8 cellular contexts compared by ENCODE assay signal in genomic region chr5:181224390-181225234, GRCh38. TPM values are rescaled to one million over a fixed set of nuclear protein-coding genes. Genes with fewer than 3 reads are reported as not detected.
DNase-seq lines count a peak whose midpoint lies in the region; ATAC-seq and TF ChIP-seq lines count a peak whose summit lies in the region.

No MANE protein-coding gene starts in this region.

- peaks cover 45% of the 10 kb centered on the region for H3K36me3 Mint-ChIP-seq in CD4-positive, alpha-beta T cell (ENCODE audit: low read depth)
- peaks cover 11% of the 10 kb centered on the region for H3K36me3 Mint-ChIP-seq in neural crest cell (ENCODE audit: low read depth)

- H3K27me3 Mint-ChIP-seq in CD4-positive, alpha-beta T cell = peaks cover 21% of the 10 kb centered on the region
- H3K27me3 Mint-ChIP-seq in neural crest cell (ENCODE audit: low read depth) = peaks cover 35% of the 10 kb centered on the region

- no peaks in the 10 kb centered on the region for H3K9me3 Mint-ChIP-seq in CD4-positive, alpha-beta T cell
- peaks cover 6% of the 10 kb centered on the region for H3K9me3 Mint-ChIP-seq in neural crest cell

- H3K27ac Mint-ChIP-seq in CD4-positive, alpha-beta T cell = peak overlapping the region; percentile 99
- no peak overlapping the region for H3K27ac Mint-ChIP-seq in neural crest cell (ENCODE audit: unreplicated experiment)

- DNase-seq in CD4-positive, alpha-beta T cell = peak in 4 of 10 experiments; percentile 23 to 48 (median 36)
- peak; percentile 68 for DNase-seq in OCI-LY7 (ENCODE audit: low spot score)
- DNase-seq in neural crest cell (ENCODE audit: low read depth, low spot score) = no peak
- no peak for DNase-seq in COLO829 (ENCODE audit: low spot score)
- DNase-seq in A172 (ENCODE audit: low spot score) = no peak

- intact Hi-C loops in CD4-positive, alpha-beta T cell (cut with DNase I, micrococcal nuclease) = loop anchor here in 1 of 2 experiments (1.0 kb wide), 1 partner anchor 18 kb away; no protein-coding TSS in a partner anchor
- intact Hi-C loops in OCI-LY7 (cut with micrococcal nuclease; ENCODE audit: unreplicated experiment) = no loop called here

- peaks cover 5% of the 10 kb centered on the region; the same call in 1 of the 2 replicates for H4K20me1 ChIP-seq in OCI-LY7 (ENCODE audit: insufficient read depth, low read length)

- POLR2A ChIA-PET in CD4-positive, alpha-beta T cell (lab: Charles Lee) = interaction anchor here (1.1 to 5.8 kb wide), 9 partner anchors 8 to 414 kb away, joined by 3 to 187 read pairs (median 39); partner anchors contain the start of genes RACK1, TRIM52 and TRIM7
- POLR2A ChIA-PET in OCI-LY7 (lab: Charles Lee) = interaction anchor here (1.2 to 3.6 kb wide), 4 partner anchors 20 to 53 kb away, joined by 3 to 20 read pairs (median 6); partner anchors contain the start of genes RACK1 and TRIM52

- no peaks in the 10 kb centered on the region for H3K9me3 ChIP-seq in CD4-positive, alpha-beta T cell (ENCODE audit: control insufficient read depth, low read length)
- no peaks in the 10 kb centered on the region for H3K9me3 ChIP-seq in OCI-LY7 (ENCODE audit: low read length)
- H3K9me3 ChIP-seq in duodenal mucosa (ENCODE audit: control insufficient read depth in 1 of 2, low read length in 2 of 2) = no peaks in the 10 kb centered on the region

- no peaks in the 10 kb centered on the region for H3K27me3 ChIP-seq in CD4-positive, alpha-beta T cell (ENCODE audit: control insufficient read depth, insufficient read depth, low read length)
- H3K27me3 ChIP-seq in duodenal mucosa (ENCODE audit: control insufficient read depth in 1 of 2, insufficient read depth in 2 of 2, low read length in 2 of 2) = no peaks in the 10 kb centered on the region

- peak overlapping the region; percentile 96 for H3K4me2 ChIP-seq in OCI-LY7 (ENCODE audit: low read length)

- peak overlapping the region; percentile 96 for H3K4me3 Mint-ChIP-seq in CD4-positive, alpha-beta T cell
- peak overlapping the region; percentile 95 for H3K4me3 Mint-ChIP-seq in neural crest cell

- H3K27ac ChIP-seq in CD4-positive, alpha-beta T cell (ENCODE audit: low read depth, low read length) = peak overlapping the region; percentile 99
- H3K27ac ChIP-seq in OCI-LY7 (ENCODE audit: low read depth, low read length, poor library complexity, severe bottlenecking) (peak overlapping the region; percentile 97), duodenal mucosa (ENCODE audit: low read depth, low read length) (no peak overlapping the region)

- no peak for ATAC-seq in CD4-positive, alpha-beta T cell (ENCODE audit: poor library complexity)
- ATAC-seq in HG03354 (IDR thresholded peaks at IDR 0.05; ENCODE audit: poor library complexity, severe bottlenecking, unreplicated experiment) = no peak
- ATAC-seq in GM18519 (IDR thresholded peaks at IDR 0.05; ENCODE audit: low FRiP score, unreplicated experiment) = no peak

- no peak overlapping the region; the same call in 1 of the 2 replicates for H2AFZ ChIP-seq in OCI-LY7 (ENCODE audit: low read length)

- H3K9ac ChIP-seq in duodenal mucosa (ENCODE audit: low read depth in 1 of 2, low read length in 2 of 2) = peak overlapping the region; percentile 80 to 94

- peaks cover 34% of the 10 kb centered on the region for H3K79me2 ChIP-seq in OCI-LY7 (ENCODE audit: insufficient read depth, low read depth, low read length)

- peak overlapping the region; percentile 86 for H3K4me3 ChIP-seq in OCI-LY7 (ENCODE audit: low read depth, low read length, poor library complexity, severe bottlenecking)
- peak overlapping the region; percentile 89 to 94 for H3K4me3 ChIP-seq in duodenal mucosa (ENCODE audit: low read depth in 1 of 2, low read length in 2 of 2)

- no TSS peak for BruUV-seq in OCI-LY7 (replicated peaks; lab: Mats Ljungman, UMichigan)

- CTCF ChIA-PET in CD4-positive, alpha-beta T cell (lab: Charles Lee) = interaction anchor here (1.0 to 1.6 kb wide), 2 partner anchors 17 to 20 kb away, joined by 3 to 4 read pairs; no protein-coding TSS in a partner anchor
- CTCF ChIA-PET in OCI-LY7 (lab: Charles Lee; ENCODE audit: unreplicated experiment) = interaction anchor here (0.6 kb wide), 1 partner anchor 40 kb away, joined by 4 read pairs; no protein-coding TSS in a partner anchor

- H3K4me1 Mint-ChIP-seq in CD4-positive, alpha-beta T cell (ENCODE audit: low read depth) = peaks cover 56% of the 10 kb centered on the region
- peaks cover 42% of the 10 kb centered on the region for H3K4me1 Mint-ChIP-seq in neural crest cell

- peaks cover 44% of the 10 kb centered on the region for H3K36me3 ChIP-seq in OCI-LY7 (ENCODE audit: insufficient read depth, low read length)
- H3K36me3 ChIP-seq in duodenal mucosa (ENCODE audit: control insufficient read depth in 1 of 2, insufficient read depth in 2 of 2, low read length in 2 of 2) = peaks cover 0 to 2% of the 10 kb centered on the region in 2 donors

- TF ChIP-seq CTCF in CD4-positive, alpha-beta T cell (IDR thresholded peaks at IDR 0.05) = no peak
- no peak for TF ChIP-seq CTCF in OCI-LY7 (conservative IDR thresholded peaks at IDR 0.05; ENCODE audit: low read length)
- TF ChIP-seq CTCF in neural crest cell (conservative IDR thresholded peaks at IDR 0.05) = no peak

- H3K4me1 ChIP-seq in OCI-LY7 (ENCODE audit: insufficient read depth, low read length, poor library complexity, severe bottlenecking) (peaks cover 52% of the 10 kb centered on the region), duodenal mucosa (ENCODE audit: control insufficient read depth in 1 of 2, insufficient read depth in 2 of 2, low read length in 2 of 2) (peaks cover 16 to 22% of the 10 kb centered on the region in 2 donors)

- no peaks in the 10 kb centered on the region for H3K9me2 ChIP-seq in OCI-LY7 (ENCODE audit: insufficient read depth, low read length)

RNA-seq across cellular contexts. Expression of gene TRIM41, which starts 1.5 kb away (rescaled TPM):
- 10 to 100 TPM; 21.4 to 24.0 TPM for total RNA-seq in CD4-positive, alpha-beta T cell
- 30.2 and 30.4 TPM in 2 replicates for total RNA-seq in OCI-LY7 (2014; rRNA removed; shearing (Covaris generic))
- total RNA-seq in OCI-LY7 (2022) = 68.2 and 73.4 TPM in 2 replicates
- total RNA-seq in neural crest cell = 34.5 and 39.1 TPM in 2 replicates
- 10.3 and 18.2 TPM in 2 replicates for total RNA-seq in A172 (2014; rRNA removed; shearing (Covaris generic))

RNA-seq across cellular contexts. Expression of gene RACK1, which starts 19.1 kb away (rescaled TPM):
- 1,000 to 10,000 TPM; 2,499 to 2,682 TPM for total RNA-seq in CD4-positive, alpha-beta T cell
- 4,583 and 5,614 TPM in 2 replicates for total RNA-seq in OCI-LY7 (2014; rRNA removed; shearing (Covaris generic))
- total RNA-seq in OCI-LY7 (2022) (2,077 and 2,357 TPM in 2 replicates), neural crest cell (2,359 and 2,449 TPM in 2 replicates)
- 2,696 and 2,799 TPM in 2 replicates for total RNA-seq in A172 (2014; rRNA removed; shearing (Covaris generic))

RNA-seq across cellular contexts. Expression of gene TRIM7, which starts 19.6 kb away (rescaled TPM):
- 1 to 10 TPM; 3.4 to 3.8 TPM for total RNA-seq in CD4-positive, alpha-beta T cell
- 0.22 and 0.44 TPM in 2 replicates for total RNA-seq in OCI-LY7 (2014; rRNA removed; shearing (Covaris generic))
- total RNA-seq in OCI-LY7 (2022) (1.8 and 2.2 TPM in 2 replicates), neural crest cell (not detected in 2 replicates)
- 19.0 and 29.8 TPM in 2 replicates for total RNA-seq in A172 (2014; rRNA removed; shearing (Covaris generic))

RNA-seq across cellular contexts. Expression of gene TRIM52, which starts 36.3 kb away (rescaled TPM):
- 10 to 100 TPM; 35.9 to 37.6 TPM for total RNA-seq in CD4-positive, alpha-beta T cell
- 16.1 and 25.1 TPM in 2 replicates for total RNA-seq in OCI-LY7 (2014; rRNA removed; shearing (Covaris generic))
- 33.5 and 34.5 TPM in 2 replicates for total RNA-seq in OCI-LY7 (2022)
- total RNA-seq in neural crest cell = 9.0 TPM in 2 replicates
- 8.5 and 13.2 TPM in 2 replicates for total RNA-seq in A172 (2014; rRNA removed; shearing (Covaris generic))
